1 cellular context compared by ENCODE assay signal in genomic region chr14:68936980-68937379, GRCh38.
TF ChIP-seq lines count a peak whose summit lies in the region.

No MANE protein-coding gene starts in this region.

TF ChIP-seq in SK-N-SH treated with all-trans-retinoic acid at 6 μM for 48 hours, 23 proteins besides CTCF, POLR2A, EP300 and RAD21 (continued from another document):
- no peak for TF ChIP-seq CSRNP3 (CRISPR knock-in tag; IDR thresholded peaks at IDR 0.05)
